In genomic region chr13:48142437-48142836, GRCh38 we compare ENCODE assay signal across 12 cellular contexts. TPM values are rescaled to one million over a fixed set of nuclear protein-coding genes. Genes with fewer than 3 reads are reported as not detected.
DNase-seq lines count a peak whose midpoint lies in the region; ATAC-seq and TF ChIP-seq lines count a peak whose summit lies in the region.
"Had no signal": no experiment of that assay in that cellular context is flagged by ENCODE, and none has a peak within 500 bp of the region (broad histone marks: within the 10 kb centered on the region; RNA-seq: fewer than 3 reads in every experiment).

No MANE protein-coding gene starts in this region.

- ATAC-seq in GM19395 (IDR thresholded peaks at IDR 0.05; ENCODE audit: unreplicated experiment) (peak; percentile 96), HG03066 (IDR thresholded peaks at IDR 0.05; ENCODE audit: low read depth, unreplicated experiment) (peak; percentile 90), omental fat pad (ENCODE audit: low FRiP score) (no peak), HG02571 (IDR thresholded peaks at IDR 0.05; ENCODE audit: unreplicated experiment) (no peak)
- ATAC-seq: gastrocnemius medialis had no signal

- peak overlapping the region; percentile 33; the same call in 1 of the 2 replicates for H3K27ac ChIP-seq in C4-2B
- H3K27ac ChIP-seq: brain microvascular endothelial cell, gastrocnemius medialis, thoracic aorta had no signal

- TF ChIP-seq CTCF in C4-2B (conservative IDR thresholded peaks at IDR 0.05) (no peak), omental fat pad (IDR thresholded peaks at IDR 0.05) (no peak)

- DNase-seq in RPMI8226 (peak; percentile 35), omental fat pad (ENCODE audit: low spot score) (no peak), amniotic stem cell (lab: John Stamatoyannopoulos, UW) (no peak), NCI-H1694 treated with DMSO at 0.1 percent for 48 hours (lab: John Stamatoyannopoulos, UW) (no peak)
- DNase-seq: brain microvascular endothelial cell, gastrocnemius medialis, IMR-90 had no signal

RNA-seq across cellular contexts. Expression of gene MED4, which starts 47.5 kb away (rescaled TPM):
- total RNA-seq in omental fat pad, result 10 to 100 TPM; 27.4 to 42.9 (median 35.0) TPM

Comparison
In these comparisons a context has a peak if more than half of its experiments do, and no peak if none do; other contexts are left out.
1. ATAC-seq: peak in GM19395 (single experiment) and HG03066 (single experiment); none in omental fat pad (single experiment) and HG02571 (single experiment).